In the genomic region with DNA sequence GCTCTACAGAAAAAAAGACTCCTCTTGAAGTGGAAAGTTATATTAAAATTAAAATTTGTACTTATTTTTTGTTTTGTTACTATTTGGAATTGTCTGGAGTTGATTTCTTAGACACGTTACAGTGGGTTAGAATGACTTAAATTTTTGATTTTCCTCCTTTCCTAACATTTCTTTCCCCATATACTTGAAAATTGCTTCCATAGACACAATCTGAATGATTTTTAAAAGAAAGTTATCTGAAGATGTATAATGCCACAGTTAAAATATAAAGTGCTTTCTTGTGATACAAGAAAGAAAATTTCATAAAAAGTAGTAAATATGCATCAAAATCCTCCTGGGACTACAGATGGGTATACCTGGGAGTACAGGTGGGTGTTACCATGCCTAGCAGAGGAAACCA, we compare ENCODE assay signal across 18 cellular contexts. TPM values are rescaled to one million over a fixed set of nuclear protein-coding genes. Genes with fewer than 3 reads are reported as not detected.
DNase-seq lines count a peak whose midpoint lies in the region; ATAC-seq and TF ChIP-seq lines count a peak whose summit lies in the region.
"Had no signal": no experiment of that assay in that cellular context is flagged by ENCODE, and none has a peak within 500 bp of the region (broad histone marks: within the 10 kb centered on the region; RNA-seq: fewer than 3 reads in every experiment).

No MANE protein-coding gene starts in this region.

- H3K9me3 Mint-ChIP-seq in activated T-cell treated with anti-CD3 and anti-CD28 coated beads, Interleukin-2, amount 50 U/mL, for 4 hours = no peaks in the 10 kb centered on the region

- H3K9ac ChIP-seq in KMS-11 = no peak overlapping the region

- TF ChIP-seq CTCF in KMS-11 (conservative IDR thresholded peaks at IDR 0.05; ENCODE audit: low read depth, low read length) (no peak), dorsolateral prefrontal cortex (IDR thresholded peaks at IDR 0.05 in 54 of 56, conservative IDR thresholded peaks at IDR 0.05 in 2 of 56; ENCODE audit: low read depth in 1 of 56, partially characterized antibody in 56 of 56) (no peak), osteoblast (IDR thresholded peaks at IDR 0.05; ENCODE audit: extremely low read depth, low read depth, low read length) (no peak)

- intact Hi-C loops in dorsolateral prefrontal cortex (cut with DNase I) = loop anchor here (10.0 kb wide), 4 partner anchors 48 to 212 kb away; a partner anchor contains a TSS

- no peaks in the 10 kb centered on the region for H3K27me3 Mint-ChIP-seq in activated T-cell treated with anti-CD3 and anti-CD28 coated beads, Interleukin-2, amount 50 U/mL, for 4 hours (ENCODE audit: low read depth)
- H3K27me3 Mint-ChIP-seq: activated T-cell treated with anti-CD3 and anti-CD28 coated beads, Interleukin-2, amount 50 U/mL, for 24 hours had no signal

- no peak for ATAC-seq in activated T-cell treated with anti-CD3 and anti-CD28 coated beads, Interleukin-2, amount 50 U/mL, for 4 hours
- ATAC-seq: left ventricle myocardium superior had no signal

- DNase-seq in activated T-cell treated with anti-CD3 and anti-CD28 coated beads, Interleukin-2, amount 50 U/mL, for 4 hours = no peak
- no peak for DNase-seq in activated T-cell treated with anti-CD3 and anti-CD28 coated beads, Interleukin-2, amount 50 U/mL, for 48 hours
- DNase-seq in dorsolateral prefrontal cortex (no peak), islet precursor cell (no peak), osteoblast (ENCODE audit: insufficient read length, low spot score, missing footprints) (no peak), GF-D8 (lab: John Stamatoyannopoulos, UW) (no peak)
- DNase-seq: ACHN; activated CD4-positive, CD25-positive, alpha-beta regulatory T cell treated with anti-CD3 and anti-CD28 coated beads, Interleukin-2, amount 50 U/mL, for 72 hours; activated T-cell treated with anti-CD3 and anti-CD28 coated beads, Interleukin-2, amount 50 U/mL, for 24 hours; aorta; GDM1; left ventricle myocardium superior; nephron progenitor cell; stimulated activated naive CD4-positive, alpha-beta T cell had no signal

- H3K4me1 ChIP-seq in KMS-11 (ENCODE audit: low read depth, poor library complexity, severe bottlenecking) (peaks cover 19% of the 10 kb centered on the region), neuron (ENCODE audit: insufficient read depth, low read length) (peaks cover 17% of the 10 kb centered on the region), osteoblast (ENCODE audit: insufficient read depth, low read length) (peaks cover 19% of the 10 kb centered on the region)

- no peaks in the 10 kb centered on the region for H3K36me3 ChIP-seq in KMS-11 (ENCODE audit: insufficient read depth)
- no peaks in the 10 kb centered on the region for H3K36me3 ChIP-seq in neuron (ENCODE audit: insufficient read depth, low read length)
- no peaks in the 10 kb centered on the region for H3K36me3 ChIP-seq in osteoblast (ENCODE audit: insufficient read depth, low read length)
- H3K36me3 ChIP-seq: right atrium auricular region had no signal

- peak overlapping the region; percentile 24 for H3K4me3 Mint-ChIP-seq in activated T-cell treated with anti-CD3 and anti-CD28 coated beads, Interleukin-2, amount 50 U/mL, for 4 hours
- H3K4me3 Mint-ChIP-seq: activated T-cell treated with anti-CD3 and anti-CD28 coated beads, Interleukin-2, amount 50 U/mL, for 24 hours; nephron progenitor cell; T-helper 1 cell treated with Interleukin-12 subunit alpha and Interleukin-12 subunit beta and Interleukin-4 antibody, amounts not matched to agents 30 μg/mL and 1 μg/mL, for 36 hours had no signal

- H3K4me3 ChIP-seq in KMS-11 (IDR thresholded peaks at IDR 0.05; ENCODE audit: insufficient read depth, low read depth, low read length) = no peak overlapping the region
- peak overlapping the region in 32 of 59 donors; percentile 72 to 99 (median 92) for H3K4me3 ChIP-seq in dorsolateral prefrontal cortex
- H3K4me3 ChIP-seq in neuron (ENCODE audit: low read length) = peak overlapping the region; percentile 84
- no peak overlapping the region for H3K4me3 ChIP-seq in osteoblast (ENCODE audit: insufficient read depth, low read length)

- H4K20me1 ChIP-seq in KMS-11 (ENCODE audit: insufficient read depth) (peaks cover 9% of the 10 kb centered on the region; the same call in 1 of the 2 replicates), osteoblast (ENCODE audit: insufficient read depth, low read length) (peaks cover 19% of the 10 kb centered on the region)

- peaks cover 23% of the 10 kb centered on the region for H3K4me1 Mint-ChIP-seq in activated T-cell treated with anti-CD3 and anti-CD28 coated beads, Interleukin-2, amount 50 U/mL, for 4 hours (ENCODE audit: low read depth)

- H3K27me3 ChIP-seq in KMS-11 (ENCODE audit: insufficient read depth, low read depth) (no peaks in the 10 kb centered on the region), dorsolateral prefrontal cortex (no peaks in the 10 kb centered on the region), neuron (ENCODE audit: insufficient read depth, low read length) (no peaks in the 10 kb centered on the region), osteoblast (ENCODE audit: insufficient read depth, low read length) (no peaks in the 10 kb centered on the region)
- H3K27me3 ChIP-seq: right atrium auricular region had no signal

- H3K9me3 ChIP-seq in neuron (ENCODE audit: low read length) = peaks cover 8% of the 10 kb centered on the region
- no peaks in the 10 kb centered on the region for H3K9me3 ChIP-seq in osteoblast (ENCODE audit: low read depth, low read length)

- H3K79me2 ChIP-seq in KMS-11 (ENCODE audit: insufficient read depth, low read depth) (peaks cover 46% of the 10 kb centered on the region), osteoblast (ENCODE audit: insufficient read depth, low read length) (peaks cover 77% of the 10 kb centered on the region)

- H3K36me3 Mint-ChIP-seq in activated T-cell treated with anti-CD3 and anti-CD28 coated beads, Interleukin-2, amount 50 U/mL, for 4 hours (ENCODE audit: insufficient read depth) = peaks cover 7% of the 10 kb centered on the region

- H2AFZ ChIP-seq in KMS-11 (ENCODE audit: low read depth) = no peak overlapping the region
- no peak overlapping the region for H2AFZ ChIP-seq in neuron (ENCODE audit: low read depth, low read length)
- H2AFZ ChIP-seq in osteoblast (ENCODE audit: low read length) = no peak overlapping the region

- H3K27ac ChIP-seq in KMS-11 = no peak overlapping the region
- H3K27ac ChIP-seq in dorsolateral prefrontal cortex = no peak overlapping the region
- no peak overlapping the region for H3K27ac ChIP-seq in osteoblast (ENCODE audit: low read depth, low read length)
- H3K27ac ChIP-seq: right atrium auricular region had no signal

- peak overlapping the region; percentile 82 for H3K4me2 ChIP-seq in KMS-11
- no peak overlapping the region for H3K4me2 ChIP-seq in osteoblast (ENCODE audit: insufficient read depth, low read length)

RNA-seq across cellular contexts. Expression of a gene that starts 2.3 kb away (rescaled TPM):
- 10 to 100 TPM; 15.0 to 18.0 (median 16.3) TPM for total RNA-seq in activated T-cell treated with anti-CD3 and anti-CD28 coated beads, Interleukin-2, amount 50 U/mL, for 4 hours
- total RNA-seq in dorsolateral prefrontal cortex (10 to 100 TPM; 15.9 to 51.2 (median 33.7) TPM), osteoblast (20.3 and 22.1 TPM in 2 replicates)

RNA-seq across cellular contexts. Expression of a gene that starts 2.8 kb away (rescaled TPM):
- 100 to 1,000 TPM; 193 to 211 (median 204) TPM for total RNA-seq in activated T-cell treated with anti-CD3 and anti-CD28 coated beads, Interleukin-2, amount 50 U/mL, for 4 hours
- total RNA-seq in dorsolateral prefrontal cortex (100 to 1,000 TPM in 98 of 120 experiments, 10 to 100 TPM in 22; 81.1 to 146 (median 111) TPM), osteoblast (171 and 182 TPM in 2 replicates)

Comparison
In these comparisons a context has a peak if more than half of its experiments do, and no peak if none do; other contexts are left out.
1. H3K4me3 ChIP-seq: peak in dorsolateral prefrontal cortex (32 of 59) and neuron (single experiment); none in KMS-11 (single experiment) and osteoblast (single experiment).